Comparison of ENCODE assay signal across 1 cellular context in the genomic region with DNA sequence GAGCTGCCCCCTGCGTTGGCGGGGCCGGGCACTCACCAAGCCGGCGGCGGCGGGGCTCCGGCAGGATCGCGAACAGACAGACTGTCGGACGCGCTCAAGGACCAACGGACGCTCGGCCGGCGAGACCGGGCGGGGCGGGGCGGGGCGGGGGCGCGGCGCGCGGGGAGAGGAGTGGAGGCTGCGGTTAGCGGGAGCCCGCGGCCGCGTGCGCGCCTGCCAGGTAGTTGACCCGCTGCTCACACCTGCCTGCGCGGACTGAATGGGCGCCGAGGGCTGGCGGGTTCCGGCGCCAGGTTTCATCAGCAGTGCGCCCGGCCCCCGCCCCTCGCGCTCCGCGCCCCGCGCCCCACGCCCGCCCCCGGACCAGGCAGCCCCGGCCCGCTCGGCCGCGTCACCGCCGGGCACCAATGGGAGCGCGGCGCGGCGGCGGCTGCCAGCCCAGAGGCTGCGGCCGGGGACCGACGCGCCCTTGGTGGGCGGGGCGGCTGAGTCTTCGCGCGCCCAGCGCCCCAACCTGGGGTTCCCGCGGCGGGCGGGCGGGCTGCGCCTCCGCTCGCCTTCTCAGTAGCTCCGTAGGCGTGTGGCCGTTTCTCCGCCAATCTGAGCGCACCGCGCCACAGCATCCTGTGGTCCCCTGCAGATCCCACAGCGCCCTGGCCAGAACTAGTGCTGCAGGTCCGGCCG.
TF ChIP-seq lines count a peak whose summit lies in the region.

SLC7A1 (minus strand) TSS at position 309 of the 684 bp plus-strand sequence. CDS start 59,500 bp downstream, outside the sequence.

TF ChIP-seq in K562, 482 proteins besides CTCF, POLR2A, EP300 and RAD21 (continued from another document):
- TF ChIP-seq TBP (optimal IDR thresholded peaks at IDR 0.05; ENCODE audit: low read depth, low read length), result peak; percentile 47
- peak; percentile 68; the same call in 1 of the 2 replicates for TF ChIP-seq L3MBTL2 (IDR thresholded peaks at IDR 0.05)
- TF ChIP-seq RERE (CRISPR knock-in tag; IDR thresholded peaks at IDR 0.05; ENCODE audit: borderline replicate concordance), result no peak
- peak; percentile 31 for TF ChIP-seq POLR2G (IDR thresholded peaks at IDR 0.05; ENCODE audit: low read depth, low read length)
- peak in 2 of 3 experiments; percentile 4 to 23 for TF ChIP-seq YY1 (IDR thresholded peaks at IDR 0.05; ENCODE audit: borderline replicate concordance in 1 of 3, control insufficient read depth in 1 of 3, extremely low read depth in 1 of 3, insufficient read depth in 3 of 3, insufficient read length in 1 of 3, insufficient replicate concordance in 2 of 3, low read depth in 1 of 3, low read length in 2 of 3)
- no peak for TF ChIP-seq NEUROD1 (IDR thresholded peaks at IDR 0.05; ENCODE audit: borderline replicate concordance, low read depth, low read length, partially characterized antibody)
- peak; percentile 97 for TF ChIP-seq CTBP1 (IDR thresholded peaks at IDR 0.05; ENCODE audit: borderline replicate concordance)
- no peak for TF ChIP-seq SREBF2 (CRISPR knock-in tag; IDR thresholded peaks at IDR 0.05)
- TF ChIP-seq ARID4B (CRISPR knock-in tag; IDR thresholded peaks at IDR 0.05), result no peak
- TF ChIP-seq PHF8 (IDR thresholded peaks at IDR 0.05; ENCODE audit: borderline replicate concordance, low read length), result peak; percentile 29; the same call in 1 of the 2 replicates
- peak in 1 of 2 experiments; percentile 24; a peak in 1 of 4 replicates for TF ChIP-seq KDM1A (IDR thresholded peaks at IDR 0.05)
- TF ChIP-seq, protein P1, sequence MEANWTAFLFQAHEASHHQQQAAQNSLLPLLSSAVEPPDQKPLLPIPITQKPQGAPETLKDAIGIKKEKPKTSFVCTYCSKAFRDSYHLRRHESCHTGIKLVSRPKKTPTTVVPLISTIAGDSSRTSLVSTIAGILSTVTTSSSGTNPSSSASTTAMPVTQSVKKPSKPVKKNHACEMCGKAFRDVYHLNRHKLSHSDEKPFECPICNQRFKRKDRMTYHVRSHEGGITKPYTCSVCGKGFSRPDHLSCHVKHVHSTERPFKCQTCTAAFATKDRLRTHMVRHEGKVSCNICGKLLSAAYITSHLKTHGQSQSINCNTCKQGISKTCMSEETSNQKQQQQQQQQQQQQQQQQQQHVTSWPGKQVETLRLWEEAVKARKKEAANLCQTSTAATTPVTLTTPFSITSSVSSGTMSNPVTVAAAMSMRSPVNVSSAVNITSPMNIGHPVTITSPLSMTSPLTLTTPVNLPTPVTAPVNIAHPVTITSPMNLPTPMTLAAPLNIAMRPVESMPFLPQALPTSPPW (CRISPR knock-in tag; IDR thresholded peaks at IDR 0.05), result peak; percentile 65
- TF ChIP-seq MAFF (IDR thresholded peaks at IDR 0.05; ENCODE audit: low read length), result no peak
- TF ChIP-seq RB1 (IDR thresholded peaks at IDR 0.05; ENCODE audit: low read depth), result peak; percentile 50; the same call in 1 of the 2 replicates
- TF ChIP-seq GTF3C2 (IDR thresholded peaks at IDR 0.05; ENCODE audit: borderline replicate concordance, extremely low read depth, insufficient read length), result no peak
- no peak for TF ChIP-seq SRSF9 (IDR thresholded peaks at IDR 0.05; ENCODE audit: borderline replicate concordance, low read depth, low read length)
- TF ChIP-seq GATAD2B (IDR thresholded peaks at IDR 0.05; ENCODE audit: borderline replicate concordance), result no peak
- TF ChIP-seq TCFL5 (CRISPR knock-in tag; conservative IDR thresholded peaks at IDR 0.05), result no peak
- peak; percentile 53 for TF ChIP-seq CXXC5 (CRISPR knock-in tag; IDR thresholded peaks at IDR 0.05)
- TF ChIP-seq E2F6 (IDR thresholded peaks at IDR 0.05; ENCODE audit: borderline replicate concordance in 1 of 2, extremely low read depth in 1 of 2, insufficient read depth in 1 of 2, insufficient read length in 1 of 2, low read depth in 1 of 2, low read length in 1 of 2, poor library complexity in 1 of 2, severe bottlenecking in 1 of 2), result peak; percentile 37 to 81
- 0 out of 2 replicates have a peak, but pooled peaks have one; percentile 24 for TF ChIP-seq E2F3 (CRISPR knock-in tag; IDR thresholded peaks at IDR 0.05)
- peak; percentile 25 for TF ChIP-seq NFYB (IDR thresholded peaks at IDR 0.05; ENCODE audit: extremely low read depth, insufficient read length)
- TF ChIP-seq TAF1 (IDR thresholded peaks at IDR 0.05; ENCODE audit: control insufficient read depth, extremely low read depth, insufficient read depth, low read length, severe bottlenecking), result peak; percentile 30
